In the genomic region with DNA sequence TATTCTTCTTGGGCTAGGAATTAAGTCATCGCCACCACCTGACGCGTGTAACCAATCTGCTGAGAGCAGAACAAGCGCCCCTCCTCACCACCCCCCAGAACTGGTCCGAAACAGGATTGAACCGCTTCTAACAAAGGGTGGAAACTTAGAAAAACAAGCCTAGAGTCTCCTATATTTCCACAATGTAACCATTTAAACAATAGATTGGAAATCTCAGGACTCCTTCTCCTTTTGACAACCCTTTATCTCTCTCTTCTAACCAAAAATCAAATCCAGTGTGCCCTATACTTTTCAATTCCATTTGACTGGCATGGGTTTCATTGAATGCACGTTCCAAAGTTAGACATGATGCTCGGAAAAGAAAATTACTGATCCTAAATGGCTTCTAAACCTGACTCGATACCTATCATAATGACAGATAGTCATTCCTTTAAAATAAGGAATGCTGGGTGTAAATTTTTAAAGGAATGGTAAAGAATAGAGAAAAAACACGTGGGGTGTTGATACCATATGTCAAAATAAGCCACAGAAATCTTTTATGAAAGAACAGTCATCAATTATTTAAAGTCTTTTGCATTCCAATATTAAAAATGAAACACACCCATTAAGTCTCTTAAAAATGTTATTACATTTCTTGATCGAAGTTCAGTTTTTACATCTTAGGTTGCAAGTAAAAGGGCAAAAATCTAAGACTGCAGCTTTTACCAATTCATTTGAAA, we compare ENCODE assay signal across 8 cellular contexts. TPM values are rescaled to one million over a fixed set of nuclear protein-coding genes. Genes with fewer than 3 reads are reported as not detected.
A peak's percentile ranks its signal among the peaks of the same experiment; 100 is the strongest.
DNase-seq lines count a peak whose midpoint lies in the region; ATAC-seq, FAIRE-seq and TF ChIP-seq lines count a peak whose summit lies in the region.

No MANE protein-coding gene starts in this region.

- H3K27ac ChIP-seq in colonic mucosa, result peak overlapping the region; percentile 100

- H3K36me3 ChIP-seq in colonic mucosa, result no peaks in the 10 kb centered on the region

- H3K9me3 ChIP-seq in colonic mucosa, result no peaks in the 10 kb centered on the region

- peak overlapping the region; percentile 72 to 100 for H3K9ac ChIP-seq in colonic mucosa (ENCODE audit: low read depth in 2 of 2, low read length in 2 of 2)

- DNase-seq in NCI-H446 treated with DMSO at 0.1 percent for 48 hours (lab: John Stamatoyannopoulos, UW) (peak; percentile 63), colonic mucosa (peak; percentile 91), left kidney (ENCODE audit: low read depth, low spot score) (peak; percentile 97)
- DNase-seq in activated CD4-positive, alpha-beta T cell treated with anti-CD3 and anti-CD28 coated beads for 1 hour, result peak; percentile 51
- DNase-seq in stimulated activated CD4-positive, alpha-beta T cell treated with anti-CD3 and anti-CD28 coated beads, Interleukin-1b, Interleukin-23, amount 100 ng/mL, for 48 hours, result peak; percentile 77

- peak; percentile 97 for FAIRE-seq in G401.6 (lab: Jason Lieb, UNC)

- intact Hi-C loops in colonic mucosa (cut with DNase I), result loop anchor here (2.0 kb wide), 1 partner anchor 101 kb away; no protein-coding TSS in a partner anchor

- ATAC-seq in HG03066 (IDR thresholded peaks at IDR 0.05; ENCODE audit: low read depth, unreplicated experiment) (peak; percentile 15), GM18858 (IDR thresholded peaks at IDR 0.05; ENCODE audit: unreplicated experiment) (no peak)

- peak overlapping the region; percentile 81 for H3K4me3 ChIP-seq in colonic mucosa

- H3K4me1 ChIP-seq in colonic mucosa, result peaks cover 11% of the 10 kb centered on the region

- no peak for TF ChIP-seq CTCF in colonic mucosa (IDR thresholded peaks at IDR 0.05)

- no peaks in the 10 kb centered on the region for H3K27me3 ChIP-seq in colonic mucosa

RNA-seq across cellular contexts. Expression of a gene that starts 1.2 kb away (rescaled TPM):
- 10 to 100 TPM; 28.0 to 37.6 TPM for total RNA-seq in colonic mucosa
